1 cellular context compared by ENCODE assay signal in the genomic region with DNA sequence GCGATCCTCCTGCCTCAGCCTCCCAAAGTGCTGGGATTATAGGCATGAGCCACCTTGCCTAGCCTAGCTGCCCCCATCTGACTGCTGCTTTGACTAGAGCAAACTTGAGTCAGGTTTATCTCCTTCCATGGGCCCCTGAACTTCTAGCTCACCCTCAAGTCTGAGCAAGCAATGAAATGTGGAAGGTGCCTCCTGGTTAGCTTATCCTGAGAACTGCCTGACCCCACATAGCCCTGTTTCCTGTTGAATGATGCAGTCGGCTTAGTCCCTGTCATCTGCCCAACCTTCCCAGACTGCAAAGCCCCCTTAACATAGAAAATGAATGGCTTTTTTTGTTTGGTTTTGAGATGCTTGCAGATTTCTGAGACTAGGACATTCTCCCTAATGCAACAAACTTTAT.
TF ChIP-seq lines count a peak whose summit lies in the region.

No MANE protein-coding gene starts in this region.

TF ChIP-seq in HepG2, 621 proteins besides CTCF, POLR2A, EP300 and RAD21:
- TF ChIP-seq RORA (CRISPR knock-in tag; IDR thresholded peaks at IDR 0.05) (no peak), FOXO1 (CRISPR knock-in tag; IDR thresholded peaks at IDR 0.05) (no peak), EHMT2 (IDR thresholded peaks at IDR 0.05; ENCODE audit: borderline replicate concordance, low read depth, low read length) (no peak), SP140L (CRISPR knock-in tag; IDR thresholded peaks at IDR 0.05; ENCODE audit: borderline replicate concordance) (no peak), ATF5 (CRISPR knock-in tag; IDR thresholded peaks at IDR 0.05; ENCODE audit: low read depth) (no peak), FLYWCH1 (CRISPR knock-in tag; IDR thresholded peaks at IDR 0.05) (no peak), ARHGAP35 (CRISPR knock-in tag; IDR thresholded peaks at IDR 0.05; ENCODE audit: borderline replicate concordance) (no peak), RXRA (CRISPR knock-in tag; IDR thresholded peaks at IDR 0.05) (no peak), ZNF704 (CRISPR knock-in tag; IDR thresholded peaks at IDR 0.05; ENCODE audit: borderline replicate concordance) (no peak), ZSCAN9 (CRISPR knock-in tag; IDR thresholded peaks at IDR 0.05; ENCODE audit: borderline replicate concordance) (no peak), ZBTB46 (CRISPR knock-in tag; IDR thresholded peaks at IDR 0.05; ENCODE audit: borderline replicate concordance) (no peak), ZNF260 (CRISPR knock-in tag; IDR thresholded peaks at IDR 0.05; ENCODE audit: borderline replicate concordance, low read depth) (no peak), HOXA7 (CRISPR knock-in tag; IDR thresholded peaks at IDR 0.05) (no peak), ZNF567 (CRISPR knock-in tag; IDR thresholded peaks at IDR 0.05; ENCODE audit: borderline replicate concordance) (no peak), ATF1 (CRISPR knock-in tag; IDR thresholded peaks at IDR 0.05) (no peak), ZNF263 (CRISPR knock-in tag; IDR thresholded peaks at IDR 0.05) (no peak), HDAC2 (CRISPR knock-in tag; IDR thresholded peaks at IDR 0.05) (no peak)
- TF ChIP-seq, protein P1, sequence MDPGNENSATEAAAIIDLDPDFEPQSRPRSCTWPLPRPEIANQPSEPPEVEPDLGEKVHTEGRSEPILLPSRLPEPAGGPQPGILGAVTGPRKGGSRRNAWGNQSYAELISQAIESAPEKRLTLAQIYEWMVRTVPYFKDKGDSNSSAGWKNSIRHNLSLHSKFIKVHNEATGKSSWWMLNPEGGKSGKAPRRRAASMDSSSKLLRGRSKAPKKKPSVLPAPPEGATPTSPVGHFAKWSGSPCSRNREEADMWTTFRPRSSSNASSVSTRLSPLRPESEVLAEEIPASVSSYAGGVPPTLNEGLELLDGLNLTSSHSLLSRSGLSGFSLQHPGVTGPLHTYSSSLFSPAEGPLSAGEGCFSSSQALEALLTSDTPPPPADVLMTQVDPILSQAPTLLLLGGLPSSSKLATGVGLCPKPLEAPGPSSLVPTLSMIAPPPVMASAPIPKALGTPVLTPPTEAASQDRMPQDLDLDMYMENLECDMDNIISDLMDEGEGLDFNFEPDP (CRISPR knock-in tag; conservative IDR thresholded peaks at IDR 0.05), result no peak
- TF ChIP-seq, protein P2, sequence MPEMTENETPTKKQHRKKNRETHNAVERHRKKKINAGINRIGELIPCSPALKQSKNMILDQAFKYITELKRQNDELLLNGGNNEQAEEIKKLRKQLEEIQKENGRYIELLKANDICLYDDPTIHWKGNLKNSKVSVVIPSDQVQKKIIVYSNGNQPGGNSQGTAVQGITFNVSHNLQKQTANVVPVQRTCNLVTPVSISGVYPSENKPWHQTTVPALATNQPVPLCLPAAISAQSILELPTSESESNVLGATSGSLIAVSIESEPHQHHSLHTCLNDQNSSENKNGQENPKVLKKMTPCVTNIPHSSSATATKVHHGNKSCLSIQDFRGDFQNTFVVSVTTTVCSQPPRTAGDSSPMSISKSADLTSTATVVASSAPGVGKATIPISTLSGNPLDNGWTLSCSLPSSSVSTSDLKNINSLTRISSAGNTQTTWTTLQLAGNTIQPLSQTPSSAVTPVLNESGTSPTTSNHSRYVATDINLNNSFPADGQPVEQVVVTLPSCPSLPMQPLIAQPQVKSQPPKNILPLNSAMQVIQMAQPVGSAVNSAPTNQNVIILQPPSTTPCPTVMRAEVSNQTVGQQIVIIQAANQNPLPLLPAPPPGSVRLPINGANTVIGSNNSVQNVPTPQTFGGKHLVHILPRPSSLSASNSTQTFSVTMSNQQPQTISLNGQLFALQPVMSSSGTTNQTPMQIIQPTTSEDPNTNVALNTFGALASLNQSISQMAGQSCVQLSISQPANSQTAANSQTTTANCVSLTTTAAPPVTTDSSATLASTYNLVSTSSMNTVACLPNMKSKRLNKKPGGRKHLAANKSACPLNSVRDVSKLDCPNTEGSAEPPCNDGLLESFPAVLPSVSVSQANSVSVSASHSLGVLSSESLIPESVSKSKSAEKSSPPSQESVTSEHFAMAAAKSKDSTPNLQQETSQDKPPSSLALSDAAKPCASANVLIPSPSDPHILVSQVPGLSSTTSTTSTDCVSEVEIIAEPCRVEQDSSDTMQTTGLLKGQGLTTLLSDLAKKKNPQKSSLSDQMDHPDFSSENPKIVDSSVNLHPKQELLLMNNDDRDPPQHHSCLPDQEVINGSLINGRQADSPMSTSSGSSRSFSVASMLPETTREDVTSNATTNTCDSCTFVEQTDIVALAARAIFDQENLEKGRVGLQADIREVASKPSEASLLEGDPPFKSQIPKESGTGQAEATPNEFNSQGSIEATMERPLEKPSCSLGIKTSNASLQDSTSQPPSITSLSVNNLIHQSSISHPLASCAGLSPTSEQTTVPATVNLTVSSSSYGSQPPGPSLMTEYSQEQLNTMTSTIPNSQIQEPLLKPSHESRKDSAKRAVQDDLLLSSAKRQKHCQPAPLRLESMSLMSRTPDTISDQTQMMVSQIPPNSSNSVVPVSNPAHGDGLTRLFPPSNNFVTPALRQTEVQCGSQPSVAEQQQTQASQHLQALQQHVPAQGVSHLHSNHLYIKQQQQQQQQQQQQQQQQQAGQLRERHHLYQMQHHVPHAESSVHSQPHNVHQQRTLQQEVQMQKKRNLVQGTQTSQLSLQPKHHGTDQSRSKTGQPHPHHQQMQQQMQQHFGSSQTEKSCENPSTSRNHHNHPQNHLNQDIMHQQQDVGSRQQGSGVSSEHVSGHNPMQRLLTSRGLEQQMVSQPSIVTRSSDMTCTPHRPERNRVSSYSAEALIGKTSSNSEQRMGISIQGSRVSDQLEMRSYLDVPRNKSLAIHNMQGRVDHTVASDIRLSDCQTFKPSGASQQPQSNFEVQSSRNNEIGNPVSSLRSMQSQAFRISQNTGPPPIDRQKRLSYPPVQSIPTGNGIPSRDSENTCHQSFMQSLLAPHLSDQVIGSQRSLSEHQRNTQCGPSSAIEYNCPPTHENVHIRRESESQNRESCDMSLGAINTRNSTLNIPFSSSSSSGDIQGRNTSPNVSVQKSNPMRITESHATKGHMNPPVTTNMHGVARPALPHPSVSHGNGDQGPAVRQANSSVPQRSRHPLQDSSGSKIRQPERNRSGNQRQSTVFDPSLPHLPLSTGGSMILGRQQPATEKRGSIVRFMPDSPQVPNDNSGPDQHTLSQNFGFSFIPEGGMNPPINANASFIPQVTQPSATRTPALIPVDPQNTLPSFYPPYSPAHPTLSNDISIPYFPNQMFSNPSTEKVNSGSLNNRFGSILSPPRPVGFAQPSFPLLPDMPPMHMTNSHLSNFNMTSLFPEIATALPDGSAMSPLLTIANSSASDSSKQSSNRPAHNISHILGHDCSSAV (CRISPR knock-in tag; IDR thresholded peaks at IDR 0.05; ENCODE audit: borderline replicate concordance), result no peak
- TF ChIP-seq, protein P3, sequence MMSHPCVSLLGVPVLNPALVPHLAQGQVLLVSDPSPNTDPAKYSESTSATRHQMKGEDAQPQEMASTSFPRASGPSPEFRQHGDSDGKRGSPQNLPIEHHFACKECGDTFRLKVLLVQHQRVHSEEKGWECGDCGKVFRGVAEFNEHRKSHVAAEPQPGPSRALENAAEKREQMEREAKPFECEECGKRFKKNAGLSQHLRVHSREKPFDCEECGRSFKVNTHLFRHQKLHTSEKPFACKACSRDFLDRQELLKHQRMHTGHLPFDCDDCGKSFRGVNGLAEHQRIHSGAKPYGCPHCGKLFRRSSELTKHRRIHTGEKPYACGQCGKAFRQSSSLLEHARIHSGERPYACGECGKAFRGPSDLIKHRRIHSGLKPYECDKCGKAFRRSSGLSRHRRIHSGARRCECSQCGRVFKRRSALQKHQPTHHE (CRISPR knock-in tag; IDR thresholded peaks at IDR 0.05; ENCODE audit: borderline replicate concordance), result no peak
